In the genomic region with DNA sequence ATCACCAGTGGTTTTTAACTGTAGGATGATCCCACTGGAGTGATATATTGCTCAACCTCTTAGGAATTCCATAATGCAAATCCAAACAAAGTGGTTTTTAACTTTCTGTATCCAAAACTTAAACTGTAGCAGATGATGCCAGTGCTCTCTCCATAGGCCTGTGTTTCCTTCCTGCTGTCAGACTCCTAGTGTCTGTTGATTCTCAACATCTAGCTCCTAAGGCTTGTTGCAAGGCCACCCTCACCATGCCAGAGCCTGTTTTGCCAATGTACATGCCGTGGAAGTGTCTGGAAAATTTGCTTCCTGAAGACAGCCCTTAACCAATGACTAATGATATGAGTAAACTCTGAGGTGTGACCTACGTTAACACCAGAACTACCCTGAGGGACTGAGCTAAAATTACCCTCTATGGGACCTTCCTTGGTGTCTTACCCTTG, we compare ENCODE assay signal across 10 cellular contexts. TPM values are rescaled to one million over a fixed set of nuclear protein-coding genes. Genes with fewer than 3 reads are reported as not detected.
A peak's percentile ranks its signal among the peaks of the same experiment; 100 is the strongest.
DNase-seq lines count a peak whose midpoint lies in the region; ATAC-seq and TF ChIP-seq lines count a peak whose summit lies in the region.
"Had no signal": no experiment of that assay in that cellular context is flagged by ENCODE, and none has a peak within 500 bp of the region (broad histone marks: within the 10 kb centered on the region; RNA-seq: fewer than 3 reads in every experiment).

No MANE protein-coding gene starts in this region.

- intact Hi-C loops in Panc1 (cut with micrococcal nuclease; ENCODE audit: unreplicated experiment) = no loop called here

- POLR2A ChIA-PET in Panc1 (lab: Charles Lee) = no interaction called here

- peaks cover 4% of the 10 kb centered on the region; the same call in 1 of the 2 replicates for H3K4me1 ChIP-seq in Panc1 (ENCODE audit: control insufficient read depth, insufficient read depth, low read length)

- H3K27ac ChIP-seq in Panc1 (ENCODE audit: low read length) = no peak overlapping the region

- no TSS peak for BruUV-seq in Panc1 (replicated peaks; lab: Mats Ljungman, UMichigan)

- no peaks in the 10 kb centered on the region for H3K36me3 ChIP-seq in Panc1 (ENCODE audit: control insufficient read depth, insufficient read depth, low read length)

- no peaks in the 10 kb centered on the region for H3K27me3 ChIP-seq in Panc1 (ENCODE audit: control insufficient read depth, insufficient read depth, low read length)

- DNase-seq in ELF-1 (ENCODE audit: low read depth, low spot score) (peak; percentile 74), Panc1 (ENCODE audit: low read depth, low spot score) (peak; percentile 72), epithelial cell of esophagus (ENCODE audit: low read depth) (peak; percentile 97), omental fat pad (ENCODE audit: low spot score) (no peak), OCI-M1 (lab: John Stamatoyannopoulos, UW) (no peak)
- DNase-seq: amygdala, NCI-H526 treated with DMSO at 0.1 percent for 48 hours had no signal

- in situ Hi-C loops in Panc1 (cut with HindIII; ENCODE audit: low pct_unique_long_range_greater_than_20kb, low sequenced_read_pairs) = no loop called here

- TF ChIP-seq CTCF in Panc1 (IDR thresholded peaks at IDR 0.05) (no peak), epithelial cell of esophagus (IDR thresholded peaks at IDR 0.05; ENCODE audit: insufficient read depth, low read depth, low read length, missing control alignments) (no peak), omental fat pad (IDR thresholded peaks at IDR 0.05) (no peak)

- H3K4me3 ChIP-seq in Panc1 (ENCODE audit: low read depth in 2 of 2, low read length in 2 of 2) (no peak overlapping the region), epithelial cell of esophagus (ENCODE audit: low read length) (no peak overlapping the region)

- ATAC-seq in Panc1 (peak; percentile 94), omental fat pad (ENCODE audit: low FRiP score) (peak; percentile 70), HG02852 (IDR thresholded peaks at IDR 0.05; ENCODE audit: unreplicated experiment) (no peak), GM18511 (IDR thresholded peaks at IDR 0.05; ENCODE audit: unreplicated experiment) (no peak), HG02623 (IDR thresholded peaks at IDR 0.05; ENCODE audit: unreplicated experiment) (no peak)

- H3K9me3 ChIP-seq in Panc1 (ENCODE audit: control insufficient read depth, insufficient read depth, low read depth, low read length) = no peaks in the 10 kb centered on the region

- CTCF ChIA-PET in Panc1 (lab: Charles Lee) = no interaction called here

RNA-seq across cellular contexts. Expression of gene C1GALT1, which starts 39.3 kb away (rescaled TPM):
- total RNA-seq in Panc1 (2021; ENCODE audit: unreplicated experiment) = 54.5 TPM
- polyA plus RNA-seq in Panc1 (2012; ENCODE audit: insufficient read length) = 17.6 TPM
- total RNA-seq in omental fat pad = 10 to 100 TPM; 17.6 to 38.3 (median 30.8) TPM

Comparison
In these comparisons a context has a peak if more than half of its experiments do, and no peak if none do; other contexts are left out.
1. DNase-seq: peak in ELF-1 (single experiment), Panc1 (single experiment) and epithelial cell of esophagus (single experiment); none in omental fat pad (single experiment) and OCI-M1 (single experiment).
2. ATAC-seq: peak in Panc1 (single experiment) and omental fat pad (single experiment); none in HG02852 (single experiment), GM18511 (single experiment) and HG02623 (single experiment).